Comparison of ENCODE assay signal across 1 cellular context in the genomic region with DNA sequence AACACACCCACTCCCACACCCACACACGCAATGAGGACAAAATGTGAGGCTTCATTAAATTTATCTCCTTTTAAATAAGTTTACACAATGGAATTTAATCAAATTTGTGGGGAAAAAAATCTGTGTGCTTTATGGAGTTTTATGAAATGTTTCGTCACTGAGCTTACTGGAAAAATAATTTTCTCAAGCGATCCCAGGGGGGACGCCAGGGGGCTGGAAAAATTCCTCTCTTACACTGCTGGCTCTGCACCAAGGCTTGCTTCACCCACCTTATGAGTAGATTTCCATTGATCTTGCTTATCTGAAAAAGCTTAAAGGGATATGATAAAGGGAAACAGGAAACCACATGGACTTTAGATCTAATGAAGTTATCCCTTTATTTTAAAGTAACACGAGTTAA.
TF ChIP-seq lines count a peak whose summit lies in the region.

No MANE protein-coding gene starts in this region.

TF ChIP-seq in H1, 55 proteins besides CTCF, POLR2A, EP300 and RAD21:
- no peak for TF ChIP-seq SRF (IDR thresholded peaks at IDR 0.05; ENCODE audit: low read depth, low read length)
- TF ChIP-seq, protein P1, sequence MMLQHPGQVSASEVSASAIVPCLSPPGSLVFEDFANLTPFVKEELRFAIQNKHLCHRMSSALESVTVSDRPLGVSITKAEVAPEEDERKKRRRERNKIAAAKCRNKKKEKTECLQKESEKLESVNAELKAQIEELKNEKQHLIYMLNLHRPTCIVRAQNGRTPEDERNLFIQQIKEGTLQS (IDR thresholded peaks at IDR 0.05; ENCODE audit: insufficient read depth, low read depth, low read length) = no peak
- no peak for TF ChIP-seq JUN (IDR thresholded peaks at IDR 0.05; ENCODE audit: low read depth, low read length)
- TF ChIP-seq, protein P2, sequence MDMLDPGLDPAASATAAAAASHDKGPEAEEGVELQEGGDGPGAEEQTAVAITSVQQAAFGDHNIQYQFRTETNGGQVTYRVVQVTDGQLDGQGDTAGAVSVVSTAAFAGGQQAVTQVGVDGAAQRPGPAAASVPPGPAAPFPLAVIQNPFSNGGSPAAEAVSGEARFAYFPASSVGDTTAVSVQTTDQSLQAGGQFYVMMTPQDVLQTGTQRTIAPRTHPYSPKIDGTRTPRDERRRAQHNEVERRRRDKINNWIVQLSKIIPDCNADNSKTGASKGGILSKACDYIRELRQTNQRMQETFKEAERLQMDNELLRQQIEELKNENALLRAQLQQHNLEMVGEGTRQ (IDR thresholded peaks at IDR 0.05; ENCODE audit: low read length) = no peak
- no peak for TF ChIP-seq SIRT6 (IDR thresholded peaks at IDR 0.05; ENCODE audit: low read length)
- TF ChIP-seq SIN3A (conservative IDR thresholded peaks at IDR 0.05 in 1 of 2, IDR thresholded peaks at IDR 0.05 in 1 of 2; ENCODE audit: low read depth in 1 of 2, low read length in 2 of 2) = no peak
- TF ChIP-seq RFX5 (IDR thresholded peaks at IDR 0.05; ENCODE audit: borderline replicate concordance, low read depth, low read length) = no peak
- no peak for TF ChIP-seq RXRA (IDR thresholded peaks at IDR 0.05; ENCODE audit: insufficient read depth, low read depth, low read length)
- TF ChIP-seq GTF2F1 (IDR thresholded peaks at IDR 0.05; ENCODE audit: borderline replicate concordance, low read depth, low read length) = no peak
- TF ChIP-seq CBX8 (IDR thresholded peaks at IDR 0.05; ENCODE audit: borderline replicate concordance, low read depth, low read length) = no peak
- TF ChIP-seq TEAD4 (IDR thresholded peaks at IDR 0.05; ENCODE audit: low read depth, low read length) = no peak
- TF ChIP-seq POU5F1 (IDR thresholded peaks at IDR 0.05; ENCODE audit: low read depth, low read length) = no peak
- TF ChIP-seq BRCA1 (IDR thresholded peaks at IDR 0.05; ENCODE audit: low read depth, low read length) = no peak
- TF ChIP-seq SIX5 (IDR thresholded peaks at IDR 0.05; ENCODE audit: low read depth, low read length) = no peak
- no peak for TF ChIP-seq CREB1 (IDR thresholded peaks at IDR 0.05)
- TF ChIP-seq ZNF274 (IDR thresholded peaks at IDR 0.05; ENCODE audit: borderline replicate concordance, extremely low read depth, low read length) = no peak
- no peak for TF ChIP-seq SAP30 (IDR thresholded peaks at IDR 0.05; ENCODE audit: insufficient read depth, insufficient replicate concordance, low read length)
- TF ChIP-seq NRF1 (IDR thresholded peaks at IDR 0.05; ENCODE audit: low read depth, low read length) = no peak
